Comparison of ENCODE assay signal across 25 cellular contexts in genomic region chr12:93581370-93581769, GRCh38.
"Had no signal": no experiment of that assay in that cellular context is flagged by ENCODE, and none has a peak within 500 bp of the region (broad histone marks: within the 10 kb centered on the region; RNA-seq: fewer than 3 reads in every experiment).

No MANE protein-coding gene starts in this region.

- H2AFZ ChIP-seq: hepatocyte had no signal

- H3K4me1 Mint-ChIP-seq: memory B cell had no signal

- H3K4me2 ChIP-seq: hepatocyte had no signal

- DNase-seq: dorsolateral prefrontal cortex; effector CD4-positive, alpha-beta T cell; foreskin keratinocyte; heart left ventricle; kidney; natural killer cell; occipital lobe; ovary; right lobe of liver; small intestine; stimulated activated CD4-positive, alpha-beta T cell treated with anti-CD3 and anti-CD28 coated beads, Interleukin-15, amount 100 ng/mL, for 24 hours; stimulated activated CD4-positive, alpha-beta T cell treated with anti-CD3 and anti-CD28 coated beads, Interleukin-2, amount 100 ng/mL, for 48 hours; stimulated activated CD8-positive, alpha-beta memory T cell treated with anti-CD3 and anti-CD28 coated beads, Interleukin-4, amount 100 ng/mL, for 48 hours; stimulated activated naive CD4-positive, alpha-beta T cell treated with Interleukin-2 at 50 U/mL for 16 hours; stomach; thyroid gland had no signal

- H3K36me3 ChIP-seq: ovary, thyroid gland had no signal

- ATAC-seq: esophagus mucosa, foreskin keratinocyte, gastroesophageal sphincter, heart left ventricle, left lobe of liver, natural killer cell had no signal

- H3K27ac ChIP-seq: dorsolateral prefrontal cortex, epithelial cell of prostate, foreskin keratinocyte, gastroesophageal sphincter, heart left ventricle, hepatocyte, ovary, stomach, thyroid gland had no signal

- H3K9me3 Mint-ChIP-seq: memory B cell, natural killer cell, type B pancreatic cell had no signal

- H3K4me3 ChIP-seq: dorsolateral prefrontal cortex, gastroesophageal sphincter, heart left ventricle, hepatocyte, lung, ovary, right lobe of liver, stomach, thyroid gland had no signal

- H3K9me3 ChIP-seq: gastroesophageal sphincter, heart left ventricle, ovary, right lobe of liver, stomach, thyroid gland had no signal

- H3K4me1 ChIP-seq: right lobe of liver had no signal

- H3K27ac Mint-ChIP-seq: memory B cell, natural killer cell, type B pancreatic cell had no signal

- H3K27me3 ChIP-seq: foreskin keratinocyte, gastroesophageal sphincter, heart left ventricle, hepatocyte, ovary, right lobe of liver, stomach, thyroid gland had no signal

- H3K4me3 Mint-ChIP-seq: memory B cell, natural killer cell, type B pancreatic cell had no signal

- FAIRE-seq: colon, kidney, small intestine had no signal
